Comparison of ENCODE assay signal across 1 cellular context in genomic region chr17:75876190-75876937, GRCh38.
TF ChIP-seq lines count a peak whose summit lies in the region.

No MANE protein-coding gene starts in this region.

TF ChIP-seq in HepG2, 621 proteins besides CTCF, POLR2A, EP300 and RAD21 (continued from another document and continues in another):
- TF ChIP-seq ZHX2 (IDR thresholded peaks at IDR 0.05; ENCODE audit: low read depth), result peak; percentile 84
- TF ChIP-seq ZHX2 (CRISPR knock-in tag; IDR thresholded peaks at IDR 0.05; ENCODE audit: borderline replicate concordance), result 0 out of 2 replicates have a peak, but pooled peaks have one; percentile 7
- TF ChIP-seq PAXIP1 (CRISPR knock-in tag; conservative IDR thresholded peaks at IDR 0.05), result peak; percentile 98
- TF ChIP-seq TAF1 (CRISPR knock-in tag; IDR thresholded peaks at IDR 0.05), result peak; percentile 93
- TF ChIP-seq HMGXB3 (CRISPR knock-in tag; IDR thresholded peaks at IDR 0.05; ENCODE audit: borderline replicate concordance), result peak; percentile 57
- no peak for TF ChIP-seq SUZ12 (IDR thresholded peaks at IDR 0.05; ENCODE audit: low read depth, low read length)
- peak; percentile 82; the same call in 1 of the 2 replicates for TF ChIP-seq ZNF580 (CRISPR knock-in tag; IDR thresholded peaks at IDR 0.05; ENCODE audit: borderline replicate concordance, low read depth)
- TF ChIP-seq CENPT (CRISPR knock-in tag; IDR thresholded peaks at IDR 0.05; ENCODE audit: low read depth), result peak; percentile 19; the same call in 1 of the 2 replicates
- peak; percentile 97 for TF ChIP-seq ZFX (CRISPR knock-in tag; IDR thresholded peaks at IDR 0.05; ENCODE audit: low read depth)
- TF ChIP-seq ZNF354B (CRISPR knock-in tag; IDR thresholded peaks at IDR 0.05), result peak; percentile 93; the same call in 1 of the 2 replicates
- peak; percentile 94 for TF ChIP-seq ZNF276 (CRISPR knock-in tag; IDR thresholded peaks at IDR 0.05; ENCODE audit: low read depth)
- no peak for TF ChIP-seq LBX2 (CRISPR knock-in tag; IDR thresholded peaks at IDR 0.05; ENCODE audit: borderline replicate concordance)
- peak; percentile 95 for TF ChIP-seq ZNF570 (CRISPR knock-in tag; IDR thresholded peaks at IDR 0.05; ENCODE audit: borderline replicate concordance)
- peak; percentile 96 for TF ChIP-seq ZBTB39 (CRISPR knock-in tag; IDR thresholded peaks at IDR 0.05)
- no peak; the same call in 1 of the 2 replicates for TF ChIP-seq TIGD3 (CRISPR knock-in tag; IDR thresholded peaks at IDR 0.05; ENCODE audit: borderline replicate concordance)
- no peak for TF ChIP-seq NPAS2 (CRISPR knock-in tag; IDR thresholded peaks at IDR 0.05; ENCODE audit: borderline replicate concordance)
- peak; percentile 92 for TF ChIP-seq ZNF296 (CRISPR knock-in tag; conservative IDR thresholded peaks at IDR 0.05)
- no peak for TF ChIP-seq MAFG (CRISPR knock-in tag; IDR thresholded peaks at IDR 0.05)
- peak; percentile 7; the same call in 1 of the 2 replicates for TF ChIP-seq HHEX (CRISPR knock-in tag; IDR thresholded peaks at IDR 0.05)
- peak; percentile 79 for TF ChIP-seq THAP9 (CRISPR knock-in tag; IDR thresholded peaks at IDR 0.05; ENCODE audit: borderline replicate concordance)
- peak; percentile 78 for TF ChIP-seq ZFP1 (CRISPR knock-in tag; IDR thresholded peaks at IDR 0.05)
